In genomic region chr11:29333993-29334780, GRCh38 we compare ENCODE assay signal across 1 cellular context.
TF ChIP-seq lines count a peak whose summit lies in the region.

No MANE protein-coding gene starts in this region.

TF ChIP-seq in HepG2, 621 proteins besides CTCF, POLR2A, EP300 and RAD21 (continued from another document):
- TF ChIP-seq SNAPC4 (CRISPR knock-in tag; IDR thresholded peaks at IDR 0.05) = no peak
- TF ChIP-seq SNAI1 (CRISPR knock-in tag; IDR thresholded peaks at IDR 0.05; ENCODE audit: borderline replicate concordance) = no peak
- TF ChIP-seq SMC3 (IDR thresholded peaks at IDR 0.05; ENCODE audit: low read length) = peak; percentile 60; the same call in 1 of the 2 replicates
- TF ChIP-seq ZNF556 (CRISPR knock-in tag; IDR thresholded peaks at IDR 0.05; ENCODE audit: borderline replicate concordance) = no peak
- peak; percentile 81 for TF ChIP-seq STAG1 (CRISPR knock-in tag; IDR thresholded peaks at IDR 0.05)
- TF ChIP-seq LRRFIP1 (CRISPR knock-in tag; conservative IDR thresholded peaks at IDR 0.05) = no peak
- no peak for TF ChIP-seq ZNF597 (CRISPR knock-in tag; IDR thresholded peaks at IDR 0.05)
- TF ChIP-seq, protein P1, sequence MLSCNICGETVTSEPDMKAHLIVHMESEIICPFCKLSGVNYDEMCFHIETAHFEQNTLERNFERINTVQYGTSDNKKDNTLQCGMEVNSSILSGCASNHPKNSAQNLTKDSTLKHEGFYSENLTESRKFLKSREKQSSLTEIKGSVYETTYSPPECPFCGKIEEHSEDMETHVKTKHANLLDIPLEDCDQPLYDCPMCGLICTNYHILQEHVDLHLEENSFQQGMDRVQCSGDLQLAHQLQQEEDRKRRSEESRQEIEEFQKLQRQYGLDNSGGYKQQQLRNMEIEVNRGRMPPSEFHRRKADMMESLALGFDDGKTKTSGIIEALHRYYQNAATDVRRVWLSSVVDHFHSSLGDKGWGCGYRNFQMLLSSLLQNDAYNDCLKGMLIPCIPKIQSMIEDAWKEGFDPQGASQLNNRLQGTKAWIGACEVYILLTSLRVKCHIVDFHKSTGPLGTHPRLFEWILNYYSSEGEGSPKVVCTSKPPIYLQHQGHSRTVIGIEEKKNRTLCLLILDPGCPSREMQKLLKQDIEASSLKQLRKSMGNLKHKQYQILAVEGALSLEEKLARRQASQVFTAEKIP (CRISPR knock-in tag; IDR thresholded peaks at IDR 0.05; ENCODE audit: borderline replicate concordance) = no peak
- TF ChIP-seq TMF1 (CRISPR knock-in tag; IDR thresholded peaks at IDR 0.05; ENCODE audit: low read depth) = no peak
TF ChIP-seq in HepG2: peak in this region for 2.
